In genomic region chr4:78691971-78692814, GRCh38 we compare ENCODE assay signal across 9 cellular contexts.
DNase-seq lines count a peak whose midpoint lies in the region; ATAC-seq and TF ChIP-seq lines count a peak whose summit lies in the region.
"Had no signal": no experiment of that assay in that cellular context is flagged by ENCODE, and none has a peak within 500 bp of the region (broad histone marks: within the 10 kb centered on the region; RNA-seq: fewer than 3 reads in every experiment).

No MANE protein-coding gene starts in this region.

- no peak for TF ChIP-seq POLR2A in tibial nerve (IDR thresholded peaks at IDR 0.05)

- no peaks in the 10 kb centered on the region for H3K9me3 ChIP-seq in CD4-positive, CD25-positive, alpha-beta regulatory T cell (ENCODE audit: control insufficient read depth in 2 of 2, low read length in 2 of 2)
- no peaks in the 10 kb centered on the region for H3K9me3 ChIP-seq in tibial nerve
- H3K9me3 ChIP-seq: gastrocnemius medialis had no signal

- no peak for TF ChIP-seq CTCF in tibial nerve (IDR thresholded peaks at IDR 0.05)

- H3K4me3 Mint-ChIP-seq in CD4-positive, CD25-positive, alpha-beta regulatory T cell = no peak overlapping the region

- H3K27ac Mint-ChIP-seq in CD4-positive, CD25-positive, alpha-beta regulatory T cell = peak overlapping the region in 1 of 3 donors; percentile 10

- no peaks in the 10 kb centered on the region for H3K4me1 ChIP-seq in CD4-positive, CD25-positive, alpha-beta regulatory T cell (ENCODE audit: control insufficient read depth, insufficient read depth, low read length, poor library complexity, severe bottlenecking)
- H3K4me1 ChIP-seq in tibial nerve = peaks cover 0 to 41% (median 0%) of the 10 kb centered on the region in 4 donors

- peaks cover 6% of the 10 kb centered on the region for H3K27me3 ChIP-seq in CD4-positive, CD25-positive, alpha-beta regulatory T cell (ENCODE audit: control insufficient read depth, insufficient read depth, low read length)
- H3K27me3 ChIP-seq in tibial nerve = no peaks in the 10 kb centered on the region
- H3K27me3 ChIP-seq: gastrocnemius medialis had no signal

- no peaks in the 10 kb centered on the region for H3K4me1 Mint-ChIP-seq in CD4-positive, CD25-positive, alpha-beta regulatory T cell

- H3K27me3 Mint-ChIP-seq in CD4-positive, CD25-positive, alpha-beta regulatory T cell = peaks cover 14% of the 10 kb centered on the region

- no peaks in the 10 kb centered on the region for H3K36me3 ChIP-seq in CD4-positive, CD25-positive, alpha-beta regulatory T cell (ENCODE audit: control insufficient read depth, insufficient read depth, low read length)
- H3K36me3 ChIP-seq in tibial nerve = no peaks in the 10 kb centered on the region
- H3K36me3 ChIP-seq: gastrocnemius medialis had no signal

- no peak for TF ChIP-seq EP300 in tibial nerve (IDR thresholded peaks at IDR 0.05)

- intact Hi-C loops in Right ventricle myocardium superior (cut with DNase I) = loop anchor here (10.0 kb wide), 1 partner anchor 83 kb away; the partner anchor contains the start of gene BMP2K

- no peak overlapping the region for H3K27ac ChIP-seq in CD4-positive, CD25-positive, alpha-beta regulatory T cell (ENCODE audit: insufficient read depth, low read length, poor library complexity, severe bottlenecking)
- H3K27ac ChIP-seq in tibial nerve = no peak overlapping the region
- H3K27ac ChIP-seq: gastrocnemius medialis had no signal

- H3K4me3 ChIP-seq in CD4-positive, CD25-positive, alpha-beta regulatory T cell (ENCODE audit: low read depth, low read length) = no peak overlapping the region
- no peak overlapping the region for H3K4me3 ChIP-seq in tibial nerve
- H3K4me3 ChIP-seq: gastrocnemius medialis had no signal

- ATAC-seq in CD4-positive, CD25-positive, alpha-beta regulatory T cell (ENCODE audit: low read depth in 2 of 2) = peak; percentile 28 to 39
- ATAC-seq in GM21367 (IDR thresholded peaks at IDR 0.05; ENCODE audit: unreplicated experiment) (peak; percentile 83), Right ventricle myocardium superior (ENCODE audit: poor library complexity) (peak; percentile 88)

- DNase-seq in CD4-positive, CD25-positive, alpha-beta regulatory T cell = peak in 1 of 3 donors; percentile 2
- peak; percentile 25 for DNase-seq in MV-4-11 (lab: John Stamatoyannopoulos, UW)
- DNase-seq in Right ventricle myocardium superior = no peak
- no peak for DNase-seq in NCI-H446 treated with DMSO at 0.1 percent for 48 hours (lab: John Stamatoyannopoulos, UW)
- DNase-seq in GM19238 (ENCODE audit: insufficient read length, low spot score) = no peak
- DNase-seq in NCI-H774 (lab: John Stamatoyannopoulos, UW) = no peak
- DNase-seq in tibial nerve (ENCODE audit: low spot score in 2 of 2) = no peak
- DNase-seq: gastrocnemius medialis had no signal

- no peaks in the 10 kb centered on the region for H3K36me3 Mint-ChIP-seq in CD4-positive, CD25-positive, alpha-beta regulatory T cell

- WGBS in tibial nerve, 2 donors = 44 to 47% methylated on average over 4 of the region's 4 CpGs

- peaks cover 0 to 3% (median 0%) of the 10 kb centered on the region in 7 donors for H3K9me3 Mint-ChIP-seq in CD4-positive, CD25-positive, alpha-beta regulatory T cell

Comparison
In these comparisons a context has a peak if more than half of its experiments do, and no peak if none do; other contexts are left out.
1. ATAC-seq: peak in every context shown above with its lines; median percentile 88 in Right ventricle myocardium superior; 83 in GM21367; 34 in CD4-positive, CD25-positive, alpha-beta regulatory T cell.